ENCODE assay signal across 8 cellular contexts in the genomic region with DNA sequence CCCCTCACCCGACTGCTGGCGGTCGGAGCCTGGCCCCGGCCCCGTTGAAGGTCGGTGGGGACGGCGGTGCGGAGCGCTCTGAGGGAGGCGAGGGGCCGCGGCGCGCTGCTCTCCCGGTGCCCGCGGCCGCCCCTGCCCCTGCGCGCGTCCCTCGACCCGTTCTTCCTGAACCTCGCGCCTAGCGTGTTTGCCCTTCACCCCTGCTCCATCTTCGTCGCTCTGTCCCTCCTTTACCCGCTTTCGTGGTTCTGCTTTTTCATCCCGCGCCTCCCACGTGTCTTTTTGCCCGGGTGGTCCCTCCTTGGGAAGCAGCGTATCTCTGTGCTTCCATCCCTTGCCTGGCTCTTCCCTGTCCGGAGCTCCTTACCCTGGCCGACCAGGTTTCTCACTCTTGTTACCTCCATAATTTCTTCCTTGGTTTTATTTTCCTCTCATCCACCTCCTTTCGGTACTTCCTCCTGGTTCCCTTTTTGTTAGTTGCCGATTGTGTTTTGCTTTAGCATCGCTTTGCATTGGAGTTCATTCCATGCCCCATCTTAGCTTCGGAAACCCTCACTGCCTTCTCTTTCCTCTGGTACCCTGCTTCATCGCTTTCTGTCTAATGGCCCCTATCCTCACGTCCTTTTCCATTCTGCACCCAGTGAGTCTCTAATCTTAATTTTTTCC. TPM values are rescaled to one million over a fixed set of nuclear protein-coding genes. Genes with fewer than 3 reads are reported as not detected.
DNase-seq lines count a peak whose midpoint lies in the region; ATAC-seq, FAIRE-seq and TF ChIP-seq lines count a peak whose summit lies in the region.

No MANE protein-coding gene starts in this region.

- ATAC-seq in GM19463 (IDR thresholded peaks at IDR 0.05; ENCODE audit: unreplicated experiment) (peak; percentile 18), HG03575 (IDR thresholded peaks at IDR 0.05; ENCODE audit: extremely low read depth, insufficient number of reproducible peaks, low FRiP score, unreplicated experiment) (peak; percentile 1), upper lobe of right lung (peak; percentile 46), HG03469 (IDR thresholded peaks at IDR 0.05; ENCODE audit: unreplicated experiment) (no peak)

- H3K9me3 ChIP-seq in SU-DHL-6 (ENCODE audit: insufficient read depth, low read length) (no peaks in the 10 kb centered on the region), H1 (ENCODE audit: insufficient read depth in 2 of 2, low read depth in 1 of 2, low read length in 1 of 2) (no peaks in the 10 kb centered on the region), mesodermal cell (ENCODE audit: control insufficient read depth, low read length) (no peaks in the 10 kb centered on the region), upper lobe of right lung (no peaks in the 10 kb centered on the region)

- DNase-seq in G401 (ENCODE audit: low spot score) (peak; percentile 67), H1 (ENCODE audit: low read depth in 1 of 2, low spot score in 2 of 2) (no peak), upper lobe of right lung (no peak)

- no peak overlapping the region for H3K23ac ChIP-seq in H1 (ENCODE audit: insufficient read length)

- H3K27me3 ChIP-seq in SU-DHL-6 (ENCODE audit: low read length) (no peaks in the 10 kb centered on the region), H1 (replicated peaks in 1 of 4; ENCODE audit: control insufficient read depth in 3 of 4, extremely low read depth in 1 of 4, insufficient read depth in 3 of 4, low read length in 3 of 4) (no peaks in the 10 kb centered on the region), upper lobe of right lung (no peaks in the 10 kb centered on the region)

- no peaks in the 10 kb centered on the region; a peak in 1 of 7 replicates for H3K4me1 ChIP-seq in H1 (replicated peaks in 1 of 4; ENCODE audit: control insufficient read depth in 3 of 4, insufficient read depth in 4 of 4, low read length in 3 of 4)
- no peaks in the 10 kb centered on the region for H3K4me1 ChIP-seq in mesodermal cell (ENCODE audit: control insufficient read depth, insufficient read depth, low read length, poor library complexity, severe bottlenecking)
- peaks cover 14% of the 10 kb centered on the region for H3K4me1 ChIP-seq in upper lobe of right lung

- peak overlapping the region; percentile 84 for H3K9ac ChIP-seq in SU-DHL-6 (ENCODE audit: low read length)
- peak overlapping the region; percentile 90 to 98 (median 95) for H3K9ac ChIP-seq in H1 (replicated peaks in 1 of 4; ENCODE audit: extremely low read depth in 1 of 4, low read depth in 3 of 4, low read length in 3 of 4)

- H2BK120ac ChIP-seq in H1 (replicated peaks; ENCODE audit: low read depth, low read length) = no peak overlapping the region

- H4K20me1 ChIP-seq in SU-DHL-6 (ENCODE audit: low read depth, low read length) (no peaks in the 10 kb centered on the region), H1 (replicated peaks in 1 of 2; ENCODE audit: control insufficient read depth in 1 of 2, insufficient read depth in 2 of 2, low read length in 2 of 2) (no peaks in the 10 kb centered on the region)

- peak overlapping the region; percentile 42 for H4K5ac ChIP-seq in H1 (ENCODE audit: insufficient read length, low read depth, low read length)

- peaks cover 4% of the 10 kb centered on the region; the same call in 1 of the 2 replicates for H3K79me1 ChIP-seq in H1 (ENCODE audit: low read depth, low read length)

- no peak overlapping the region for H2AK5ac ChIP-seq in H1 (ENCODE audit: low read depth, low read length)

- no peak overlapping the region for H2BK20ac ChIP-seq in H1 (ENCODE audit: low read length)

- H2BK12ac ChIP-seq in H1 (ENCODE audit: low read depth, low read length) = peak overlapping the region; percentile 33; the same call in 1 of the 2 replicates

- H3K14ac ChIP-seq in H1 (ENCODE audit: insufficient read length) = no peak overlapping the region

- peak overlapping the region; percentile 46; the same call in 1 of the 2 replicates for H2BK15ac ChIP-seq in H1 (ENCODE audit: low read length)

- H3K79me2 ChIP-seq in SU-DHL-6 (ENCODE audit: insufficient read depth, low read length) (peaks cover 50% of the 10 kb centered on the region), H1 (ENCODE audit: control insufficient read depth in 1 of 2, insufficient read depth in 2 of 2, low read length in 2 of 2) (peaks cover 6 to 50% of the 10 kb centered on the region in 2 experiments)

- no peak for FAIRE-seq in H1 (lab: Jason Lieb, UNC)

- peak overlapping the region; percentile 98 for H3K4me3 ChIP-seq in SU-DHL-6 (ENCODE audit: insufficient read depth, low read length, poor library complexity, severe bottlenecking)
- H3K4me3 ChIP-seq in H1 (ENCODE audit: extremely low read depth in 1 of 4, insufficient read depth in 2 of 4, low read depth in 3 of 4, low read length in 4 of 4) = peak overlapping the region; percentile 91 to 100 (median 99)
- peak overlapping the region; percentile 74 for H3K4me3 ChIP-seq in mesodermal cell (ENCODE audit: extremely low read depth, insufficient read depth, low read length, poor library complexity, severe bottlenecking)
- H3K4me3 ChIP-seq in upper lobe of right lung = peak overlapping the region; percentile 81

- TF ChIP-seq RAD21 in H1 (IDR thresholded peaks at IDR 0.05 in 1 of 2, conservative IDR thresholded peaks at IDR 0.05 in 1 of 2; ENCODE audit: low read depth in 2 of 2, low read length in 2 of 2) = no peak

- no peak overlapping the region for H3K56ac ChIP-seq in H1 (replicated peaks; ENCODE audit: insufficient read length, low read depth, low read length)

- TF ChIP-seq CTCF in SU-DHL-6 (IDR thresholded peaks at IDR 0.05; ENCODE audit: insufficient read depth, low read length, poor library complexity, severe bottlenecking) (no peak), H1 (IDR thresholded peaks at IDR 0.05; ENCODE audit: control extremely low read depth in 1 of 3, insufficient read depth in 1 of 3, low read depth in 1 of 3, low read length in 3 of 3) (no peak), upper lobe of right lung (IDR thresholded peaks at IDR 0.05) (no peak)

- H3K23me2 ChIP-seq in H1 (ENCODE audit: low read depth, low read length) = peaks cover 7% of the 10 kb centered on the region; the same call in 1 of the 2 replicates

- POLR2A ChIA-PET in H1 (lab: Charles Lee; ENCODE audit: partially characterized antibody) = interaction anchor here (0.7 to 2.2 kb wide), 9 partner anchors 8 to 173 kb away, joined by 3 to 17 read pairs (median 5); no protein-coding TSS in a partner anchor

- H4K8ac ChIP-seq in H1 (ENCODE audit: extremely low read depth, insufficient read depth, low read length) = peak overlapping the region; percentile 95

- peaks cover 3% of the 10 kb centered on the region; the same call in 1 of the 2 replicates for H3K36me3 ChIP-seq in SU-DHL-6 (ENCODE audit: low read length)
- H3K36me3 ChIP-seq in H1 (ENCODE audit: control insufficient read depth in 2 of 4, insufficient read depth in 4 of 4, low read length in 3 of 4) = peaks cover 0 to 11% (median 4%) of the 10 kb centered on the region in 4 experiments; a peak in 2 of 8 replicates
- H3K36me3 ChIP-seq in mesodermal cell (ENCODE audit: control insufficient read depth, insufficient read depth, low read length) = peaks cover 19% of the 10 kb centered on the region
- H3K36me3 ChIP-seq in upper lobe of right lung = peaks cover 5% of the 10 kb centered on the region

- no peak for TF ChIP-seq EP300 in H1 (IDR thresholded peaks at IDR 0.05; ENCODE audit: borderline replicate concordance in 1 of 2, low read depth in 2 of 2, low read length in 2 of 2)

- H3K18ac ChIP-seq in H1 (ENCODE audit: extremely low read depth, low read length) = no peak overlapping the region

- intact Hi-C loops in upper lobe of right lung (cut with DNase I) = no loop called here

- no peaks in the 10 kb centered on the region for H3K9me2 ChIP-seq in SU-DHL-6 (replicated peaks; ENCODE audit: insufficient read depth, low read length)

- TF ChIP-seq POLR2A in H1 (IDR thresholded peaks at IDR 0.05; ENCODE audit: control extremely low read depth in 1 of 2, low read depth in 2 of 2, low read length in 2 of 2) = no peak

- H3K4me2 ChIP-seq in SU-DHL-6 (ENCODE audit: low read depth, low read length, poor library complexity, severe bottlenecking) (peak overlapping the region; percentile 99), H1 (ENCODE audit: insufficient read depth in 1 of 2, low read depth in 2 of 2, low read length in 2 of 2) (peak overlapping the region; percentile 81 to 92)

- peaks cover 12% of the 10 kb centered on the region for H3F3A ChIP-seq in SU-DHL-6 (ENCODE audit: insufficient read depth)

- CTCF ChIA-PET in H1 (lab: Charles Lee; ENCODE audit: partially characterized antibody) = interaction anchor here (0.8 to 1.0 kb wide), 3 partner anchors 17 to 68 kb away, joined by 3 to 4 read pairs (median 4); no protein-coding TSS in a partner anchor

- H3K27ac ChIP-seq in SU-DHL-6 (ENCODE audit: low read depth, low read length) = peak overlapping the region; percentile 59
- H3K27ac ChIP-seq in H1 (ENCODE audit: low read depth, low read length) = peak overlapping the region; percentile 81
- H3K27ac ChIP-seq in mesodermal cell (ENCODE audit: low read depth, low read length, severe bottlenecking) = peak overlapping the region; percentile 31
- peak overlapping the region; percentile 60 for H3K27ac ChIP-seq in upper lobe of right lung

- H2BK5ac ChIP-seq in H1 (ENCODE audit: low read depth, low read length) = peak overlapping the region; percentile 75

- H4K91ac ChIP-seq in H1 (replicated peaks; ENCODE audit: insufficient read length, low read length) = no peak overlapping the region

- WGBS in H1 (ENCODE audit: extremely low coverage in 1 of 2, insufficient coverage in 1 of 2, insufficient read length in 1 of 2, insufficient replicate concordance in 2 of 2, low coverage in 1 of 2, low lambda C conversion rate in 2 of 2, missing lambda C conversion rate in 1 of 2), 2 experiments = 2% methylated on average over 42 of the region's 44 CpGs; no CpG with 5 or more reads in 1 of the 2 experiments
- WGBS in mesodermal cell (ENCODE audit: insufficient coverage in 2 of 2), 2 experiments = 0% methylated on average over 40 to 44 of the region's 44 CpGs

- H3K4ac ChIP-seq in H1 (replicated peaks; ENCODE audit: insufficient read length, low read depth, low read length) = no peak overlapping the region

- H2AFZ ChIP-seq in SU-DHL-6 (ENCODE audit: low read depth, low read length, severe bottlenecking) = peak overlapping the region; percentile 90
- H2AFZ ChIP-seq in H1 (ENCODE audit: low read length) = peak overlapping the region; percentile 90

- in situ Hi-C loops in G401 (cut with HindIII; ENCODE audit: low sequenced_read_pairs) = no loop called here

RNA-seq across cellular contexts. Expression of gene FAM135A, which starts 0.7 kb away (rescaled TPM):
- 25.9 and 53.4 TPM in 2 replicates for total RNA-seq in G401 (2014; rRNA removed; shearing (Covaris generic))
- total RNA-seq in H1 (2021; fragmentation: NEBNext Ultra II Directional; extraction: Animal tissue kit (Norgen Biotek cat#: 25700)) = 34.7 and 35.7 TPM in 2 replicates
- 12.3 and 17.4 TPM in 2 replicates for polyA plus RNA-seq in H1 (2011; rRNA removed)
- 21.0 TPM for polyA plus RNA-seq in H1 (2011; cell fraction: cytosol; rRNA removed)
- polyA plus RNA-seq in H1 (2011; cell fraction: nucleus; rRNA removed) = 14.7 TPM
- polyA plus RNA-seq in H1 (2012, experiment 1 of 2) = 11.1 to 20.8 TPM (median 13.6 TPM) in 4 replicates
- polyA plus RNA-seq in H1 (2012, experiment 2 of 2) = 1.5 TPM
- polyA plus RNA-seq in H1 (2013, experiment 1 of 2) = 15.6 TPM
- 14.8 TPM for polyA plus RNA-seq in H1 (2013, experiment 2 of 2)
- polyA minus RNA-seq in H1 (2011; rRNA and poly(A)+ RNA removed) = 55.0 and 85.7 TPM in 2 replicates
- polyA minus RNA-seq in H1 (2011; cell fraction: cytosol; rRNA and poly(A)+ RNA removed) = 36.3 TPM
- 154 TPM for polyA minus RNA-seq in H1 (2011; cell fraction: nucleus; rRNA and poly(A)+ RNA removed)
- polyA plus RNA-seq in mesodermal cell (2013, experiment 1 of 2) = 12.1 TPM
- polyA plus RNA-seq in mesodermal cell (2013, experiment 2 of 2) = 12.8 TPM
- total RNA-seq in upper lobe of right lung = 24.1 TPM

Comparison
In these comparisons a context has a peak if more than half of its experiments do, and no peak if none do; other contexts are left out.
1. H3K27ac ChIP-seq: peak in every context shown above with its lines; median percentile 81 in H1; 60 in upper lobe of right lung; 59 in SU-DHL-6; 31 in mesodermal cell.